In the genomic region with DNA sequence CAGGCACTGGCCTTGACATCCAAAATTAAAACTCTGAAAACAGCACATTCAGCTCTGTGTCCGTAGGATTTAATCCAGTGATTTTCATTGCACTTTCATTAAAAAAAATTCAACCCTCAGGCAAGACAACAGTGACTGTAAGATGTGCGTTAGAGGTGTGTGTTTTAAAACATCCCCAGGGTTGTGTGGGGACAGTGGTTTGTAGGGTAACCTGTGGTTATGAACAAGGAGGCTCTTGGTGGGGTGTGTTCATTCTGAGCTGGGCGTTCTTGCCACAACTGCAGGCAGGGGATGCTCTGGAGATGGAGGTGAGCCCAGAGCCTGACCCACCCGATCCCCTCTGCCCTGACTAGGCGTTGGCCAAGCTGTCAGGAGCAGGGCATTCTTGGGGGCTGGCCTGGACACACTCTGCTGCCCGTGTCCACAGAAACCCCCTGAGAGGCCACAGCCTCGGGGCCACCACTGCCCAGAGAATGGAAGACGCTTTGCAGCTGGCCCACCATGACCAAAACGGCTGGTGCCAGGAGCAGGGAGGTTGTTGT, we compare ENCODE assay signal across 4 cellular contexts. TPM values are rescaled to one million over a fixed set of nuclear protein-coding genes. Genes with fewer than 3 reads are reported as not detected.
"Had no signal": no experiment of that assay in that cellular context is flagged by ENCODE, and none has a peak within 500 bp of the region (broad histone marks: within the 10 kb centered on the region; RNA-seq: fewer than 3 reads in every experiment).

No MANE protein-coding gene starts in this region.

RNA-seq across cellular contexts. Expression of gene ZDHHC11B, which starts 37.2 kb away (rescaled TPM):
- total RNA-seq: myocyte, osteoblast had no signal
- polyA plus RNA-seq: immature natural killer cell; naive thymus-derived CD8-positive, alpha-beta T cell had no signal

RNA-seq across cellular contexts. Expression of gene TPPP, which starts 54.2 kb away (rescaled TPM):
- total RNA-seq: osteoblast had no signal
